In genomic region chr16:88315543-88316105, GRCh38 we compare ENCODE assay signal across 10 cellular contexts.
A peak's percentile ranks its signal among the peaks of the same experiment; 100 is the strongest.
DNase-seq lines count a peak whose midpoint lies in the region; FAIRE-seq and TF ChIP-seq lines count a peak whose summit lies in the region.
"Had no signal": no experiment of that assay in that cellular context is flagged by ENCODE, and none has a peak within 500 bp of the region (broad histone marks: within the 10 kb centered on the region; RNA-seq: fewer than 3 reads in every experiment).

No MANE protein-coding gene starts in this region.

- in situ Hi-C loops in transverse colon (cut with MboI; ENCODE audit: low pct_ligation_motif_present in 1 of 4, low pct_unique_long_range_greater_than_20kb in 1 of 4, low sequenced_read_pairs in 3 of 4) = no loop called here

- H3K4me1 Mint-ChIP-seq in astrocyte (ENCODE audit: low read depth, unreplicated experiment) = peaks cover 6% of the 10 kb centered on the region
- H3K4me1 Mint-ChIP-seq: activated B cell treated with CpG ODN at 0.5 μM for 24 hours; activated naive CD8-positive, alpha-beta T cell treated with anti-CD3 and anti-CD28 coated beads, Interleukin-2, amount 10 ng/mL, durations not matched to agents 7 days and 5 days had no signal

- H3K4me3 ChIP-seq in astrocyte (ENCODE audit: insufficient read depth, low read depth, low read length) (no peak overlapping the region), transverse colon (no peak overlapping the region)
- H3K4me3 ChIP-seq: neural progenitor cell had no signal

- H3K27ac ChIP-seq in astrocyte (ENCODE audit: low read depth, low read length) (peak overlapping the region; percentile 36), transverse colon (no peak overlapping the region)
- H3K27ac ChIP-seq: neural progenitor cell had no signal

- peaks cover 3% of the 10 kb centered on the region for H3K27me3 Mint-ChIP-seq in astrocyte (ENCODE audit: low read depth, unreplicated experiment)

- peaks cover 28% of the 10 kb centered on the region for H3K4me1 ChIP-seq in astrocyte (ENCODE audit: insufficient read depth, low read length)
- no peaks in the 10 kb centered on the region for H3K4me1 ChIP-seq in transverse colon

- FAIRE-seq in HTR-8/SVneo (lab: Jason Lieb, UNC) (peak; percentile 93), astrocyte (lab: Jason Lieb, UNC) (no peak)

- H2AFZ ChIP-seq in astrocyte (ENCODE audit: low read depth, low read length) = peak overlapping the region; percentile 54
- H2AFZ ChIP-seq: neural progenitor cell had no signal

- TF ChIP-seq CTCF in astrocyte (IDR thresholded peaks at IDR 0.05; ENCODE audit: insufficient read depth, low read depth, low read length) (no peak), transverse colon (IDR thresholded peaks at IDR 0.05) (no peak)

- H3K9me3 ChIP-seq in astrocyte (ENCODE audit: insufficient read depth, low read depth, low read length) (peaks cover 5% of the 10 kb centered on the region), transverse colon (no peaks in the 10 kb centered on the region)

- peak overlapping the region; percentile 68 for H3K4me2 ChIP-seq in astrocyte (ENCODE audit: low read length)
- H3K4me2 ChIP-seq: neural progenitor cell had no signal

- no peaks in the 10 kb centered on the region for H4K20me1 ChIP-seq in astrocyte (ENCODE audit: insufficient read depth, low read length)

- peak overlapping the region; percentile 34 for H3K9ac ChIP-seq in astrocyte (ENCODE audit: low read length)
- H3K9ac ChIP-seq: neural progenitor cell had no signal

- DNase-seq in HTR-8/SVneo (ENCODE audit: insufficient read length, low spot score) (peak; percentile 87), astrocyte (ENCODE audit: low read depth) (peak; percentile 60), islet precursor cell (peak; percentile 90), transverse colon (peak; percentile 12), GM19238 (ENCODE audit: insufficient read length, low spot score) (no peak), NCI-H748 treated with DMSO at 0.1 percent for 48 hours (lab: John Stamatoyannopoulos, UW) (no peak)
- no peak for DNase-seq in activated CD4-positive, alpha-beta T cell treated with anti-CD3 and anti-CD28 coated beads, Interleukin-2, amount 50 U/mL, for 1 hour
- DNase-seq: activated B cell treated with CpG ODN at 0.5 μM for 24 hours; activated naive CD8-positive, alpha-beta T cell treated with anti-CD3 and anti-CD28 coated beads, Interleukin-2, amount 10 ng/mL, durations not matched to agents 7 days and 5 days had no signal

- no peak for TF ChIP-seq EP300 in transverse colon (IDR thresholded peaks at IDR 0.05; ENCODE audit: low read depth)

- no peaks in the 10 kb centered on the region for H3K36me3 ChIP-seq in astrocyte (ENCODE audit: insufficient read depth, low read length)
- no peaks in the 10 kb centered on the region for H3K36me3 ChIP-seq in transverse colon
- H3K36me3 ChIP-seq: neural progenitor cell had no signal

- no peaks in the 10 kb centered on the region for H3K79me2 ChIP-seq in astrocyte (ENCODE audit: insufficient read depth, low read length)

- intact Hi-C loops in transverse colon (cut with DNase I; ENCODE audit: low total_unique reads) = no loop called here

- H3K27me3 ChIP-seq in astrocyte (ENCODE audit: insufficient read depth, low read length) (no peaks in the 10 kb centered on the region), transverse colon (peaks cover 9% of the 10 kb centered on the region)
- H3K27me3 ChIP-seq: neural progenitor cell had no signal

- no peak for TF ChIP-seq POLR2A in transverse colon (IDR thresholded peaks at IDR 0.05)

- H3K36me3 Mint-ChIP-seq in astrocyte (ENCODE audit: low read depth, unreplicated experiment) = peaks cover 4% of the 10 kb centered on the region
- H3K36me3 Mint-ChIP-seq: activated naive CD8-positive, alpha-beta T cell treated with anti-CD3 and anti-CD28 coated beads, Interleukin-2, amount 10 ng/mL, durations not matched to agents 7 days and 5 days; neural progenitor cell had no signal

- H3K9me3 Mint-ChIP-seq in astrocyte (ENCODE audit: unreplicated experiment) = peaks cover 7% of the 10 kb centered on the region

- peak overlapping the region; percentile 58 for H3K27ac Mint-ChIP-seq in astrocyte (ENCODE audit: unreplicated experiment)
- H3K27ac Mint-ChIP-seq: activated B cell treated with CpG ODN at 0.5 μM for 24 hours; activated naive CD8-positive, alpha-beta T cell treated with anti-CD3 and anti-CD28 coated beads, Interleukin-2, amount 10 ng/mL, durations not matched to agents 7 days and 5 days; neural progenitor cell had no signal

- H3K4me3 Mint-ChIP-seq in astrocyte (ENCODE audit: unreplicated experiment) = no peak overlapping the region
- H3K4me3 Mint-ChIP-seq: activated B cell treated with CpG ODN at 0.5 μM for 24 hours; activated naive CD8-positive, alpha-beta T cell treated with anti-CD3 and anti-CD28 coated beads, Interleukin-2, amount 10 ng/mL, durations not matched to agents 7 days and 5 days; neural progenitor cell had no signal

- WGBS in transverse colon (ENCODE audit: low coverage in 1 of 2), 2 donors = 49% methylated on average over 14 of the region's 20 CpGs; no CpG with 5 or more reads in 1 of the 2 donors

Comparison
In these comparisons a context has a peak if more than half of its experiments do, and no peak if none do; other contexts are left out.
1. DNase-seq: peak in HTR-8/SVneo (single experiment), astrocyte (single experiment), islet precursor cell (single experiment) and transverse colon (single experiment); none in GM19238 (single experiment), activated CD4-positive, alpha-beta T cell treated with anti-CD3 and anti-CD28 coated beads, Interleukin-2, amount 50 U/mL, for 1 hour (single experiment) and NCI-H748 treated with DMSO at 0.1 percent for 48 hours (single experiment).